In genomic region chr20:49813305-49813974, GRCh38 we compare ENCODE assay signal across 9 cellular contexts. TPM values are rescaled to one million over a fixed set of nuclear protein-coding genes. Genes with fewer than 3 reads are reported as not detected.
DNase-seq lines count a peak whose midpoint lies in the region; ATAC-seq, FAIRE-seq and TF ChIP-seq lines count a peak whose summit lies in the region.
"Had no signal": no experiment of that assay in that cellular context is flagged by ENCODE, and none has a peak within 500 bp of the region (broad histone marks: within the 10 kb centered on the region; RNA-seq: fewer than 3 reads in every experiment).

No MANE protein-coding gene starts in this region.

- H3K27me3 ChIP-seq in GM06990 (replicated peaks; ENCODE audit: control insufficient read depth, insufficient read depth, low read length) (no peaks in the 10 kb centered on the region), Peyer's patch (no peaks in the 10 kb centered on the region), ovary (no peaks in the 10 kb centered on the region)

- peaks cover 3% of the 10 kb centered on the region; the same call in 1 of the 2 replicates for H3K36me3 ChIP-seq in GM06990 (ENCODE audit: control insufficient read depth, insufficient read depth, low read length)
- H3K36me3 ChIP-seq in Peyer's patch, result peaks cover 0 to 22% (median 0%) of the 10 kb centered on the region in 3 donors
- H3K36me3 ChIP-seq in ovary, result no peaks in the 10 kb centered on the region

- TF ChIP-seq POLR2A in Peyer's patch (IDR thresholded peaks at IDR 0.05) (no peak), ovary (IDR thresholded peaks at IDR 0.05) (no peak), GM12891 (IDR thresholded peaks at IDR 0.05; ENCODE audit: low read depth, low read length) (no peak)

- no peak for ATAC-seq in GM19397 (IDR thresholded peaks at IDR 0.05; ENCODE audit: unreplicated experiment)
- no peak for ATAC-seq in HG02870 (IDR thresholded peaks at IDR 0.05; ENCODE audit: unreplicated experiment)

- TF ChIP-seq CTCF in GM06990 (IDR thresholded peaks at IDR 0.05; ENCODE audit: insufficient read depth, low read length, poor library complexity, severe bottlenecking) (no peak), Peyer's patch (IDR thresholded peaks at IDR 0.05) (peak in 1 of 6 experiments; percentile 1), epithelial cell of esophagus (IDR thresholded peaks at IDR 0.05; ENCODE audit: insufficient read depth, low read depth, low read length, missing control alignments) (no peak), ovary (IDR thresholded peaks at IDR 0.05) (no peak)

- FAIRE-seq in GM12891 (lab: Jason Lieb, UNC), result no peak
- FAIRE-seq: islet of Langerhans had no signal

- H3K9me3 ChIP-seq in Peyer's patch (no peaks in the 10 kb centered on the region), ovary (no peaks in the 10 kb centered on the region)

- no peak for TF ChIP-seq EP300 in ovary (IDR thresholded peaks at IDR 0.05)

- peak overlapping the region; percentile 89 to 98 (median 96) for H3K27ac ChIP-seq in Peyer's patch
- H3K27ac ChIP-seq in ovary, result peak overlapping the region; percentile 54 to 67

- H3K4me1 ChIP-seq in Peyer's patch, result peaks cover 0 to 19% (median 4%) of the 10 kb centered on the region in 4 donors
- peaks cover 6% of the 10 kb centered on the region for H3K4me1 ChIP-seq in ovary (ENCODE audit: insufficient read depth)

- WGBS in ovary, 3 donors, result 10 to 13% (median 10%) methylated on average over 11 of the region's 11 CpGs

- intact Hi-C loops in ovary (cut with DNase I), result no loop called here

- DNase-seq in GM06990 (ENCODE audit: extremely low read depth, insufficient read length) (no peak), Peyer's patch (peak in 1 of 3 donors; percentile 45), epithelial cell of esophagus (ENCODE audit: low read depth) (no peak), ovary (no peak), NCI-H2107 treated with DMSO at 0.1 percent for 48 hours (lab: John Stamatoyannopoulos, UW; ENCODE audit: unreplicated experiment) (no peak), GM12891 (ENCODE audit: insufficient read length, low spot score) (no peak)

- peak overlapping the region; percentile 86 for H3K4me3 ChIP-seq in GM06990 (replicated peaks; ENCODE audit: low read depth, low read length)
- H3K4me3 ChIP-seq in Peyer's patch, result peak overlapping the region; percentile 71 to 88 (median 82)
- H3K4me3 ChIP-seq in epithelial cell of esophagus (ENCODE audit: low read length), result peak overlapping the region; percentile 76
- peak overlapping the region; percentile 81 for H3K4me3 ChIP-seq in ovary

TF ChIP-seq in GM12891, 5 proteins besides CTCF, POLR2A, EP300 and RAD21:
- TF ChIP-seq SPI1 (IDR thresholded peaks at IDR 0.05; ENCODE audit: low read depth, low read length), result no peak

RNA-seq across cellular contexts. Expression of gene SLC9A8, which starts 0.8 kb away (rescaled TPM):
- total RNA-seq in Peyer's patch (10 to 100 TPM; 15.6 to 24.4 (median 19.8) TPM), ovary (10 to 100 TPM in 1 of 7 donors, 1 to 10 TPM in 6; 3.9 to 11.4 (median 7.8) TPM)
- polyA plus RNA-seq in ovary, result 1 to 10 TPM; 5.4 to 5.7 TPM
- polyA plus RNA-seq in GM12891 (2012; ENCODE audit: low read depth, missing spikeins), result 5.8 TPM
